ENCODE assay signal across 1 cellular context in the genomic region with DNA sequence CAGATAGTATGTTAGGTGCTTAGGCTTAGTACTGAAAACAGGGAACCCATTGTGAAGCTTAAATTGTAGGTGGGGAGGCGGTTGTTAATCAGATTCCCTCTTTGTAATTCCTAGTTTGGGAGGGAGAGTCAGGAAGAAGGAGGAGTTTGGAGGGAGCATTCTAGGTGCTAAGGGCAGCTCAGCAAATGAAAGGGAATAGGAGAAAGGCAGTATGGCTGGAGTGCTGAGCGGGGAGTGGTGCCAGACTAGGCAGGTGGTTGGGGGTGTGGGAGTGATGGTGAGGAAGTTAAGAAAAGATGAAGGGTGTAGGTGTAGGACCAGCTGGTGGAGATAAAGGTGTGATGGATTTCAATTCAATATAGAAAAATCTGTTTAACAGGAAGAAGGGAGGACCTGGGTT.
TF ChIP-seq lines count a peak whose summit lies in the region.

No MANE protein-coding gene starts in this region.

TF ChIP-seq in GM23338, 12 proteins besides CTCF, POLR2A, EP300 and RAD21 (continued from another document):
- TF ChIP-seq, protein P1, sequence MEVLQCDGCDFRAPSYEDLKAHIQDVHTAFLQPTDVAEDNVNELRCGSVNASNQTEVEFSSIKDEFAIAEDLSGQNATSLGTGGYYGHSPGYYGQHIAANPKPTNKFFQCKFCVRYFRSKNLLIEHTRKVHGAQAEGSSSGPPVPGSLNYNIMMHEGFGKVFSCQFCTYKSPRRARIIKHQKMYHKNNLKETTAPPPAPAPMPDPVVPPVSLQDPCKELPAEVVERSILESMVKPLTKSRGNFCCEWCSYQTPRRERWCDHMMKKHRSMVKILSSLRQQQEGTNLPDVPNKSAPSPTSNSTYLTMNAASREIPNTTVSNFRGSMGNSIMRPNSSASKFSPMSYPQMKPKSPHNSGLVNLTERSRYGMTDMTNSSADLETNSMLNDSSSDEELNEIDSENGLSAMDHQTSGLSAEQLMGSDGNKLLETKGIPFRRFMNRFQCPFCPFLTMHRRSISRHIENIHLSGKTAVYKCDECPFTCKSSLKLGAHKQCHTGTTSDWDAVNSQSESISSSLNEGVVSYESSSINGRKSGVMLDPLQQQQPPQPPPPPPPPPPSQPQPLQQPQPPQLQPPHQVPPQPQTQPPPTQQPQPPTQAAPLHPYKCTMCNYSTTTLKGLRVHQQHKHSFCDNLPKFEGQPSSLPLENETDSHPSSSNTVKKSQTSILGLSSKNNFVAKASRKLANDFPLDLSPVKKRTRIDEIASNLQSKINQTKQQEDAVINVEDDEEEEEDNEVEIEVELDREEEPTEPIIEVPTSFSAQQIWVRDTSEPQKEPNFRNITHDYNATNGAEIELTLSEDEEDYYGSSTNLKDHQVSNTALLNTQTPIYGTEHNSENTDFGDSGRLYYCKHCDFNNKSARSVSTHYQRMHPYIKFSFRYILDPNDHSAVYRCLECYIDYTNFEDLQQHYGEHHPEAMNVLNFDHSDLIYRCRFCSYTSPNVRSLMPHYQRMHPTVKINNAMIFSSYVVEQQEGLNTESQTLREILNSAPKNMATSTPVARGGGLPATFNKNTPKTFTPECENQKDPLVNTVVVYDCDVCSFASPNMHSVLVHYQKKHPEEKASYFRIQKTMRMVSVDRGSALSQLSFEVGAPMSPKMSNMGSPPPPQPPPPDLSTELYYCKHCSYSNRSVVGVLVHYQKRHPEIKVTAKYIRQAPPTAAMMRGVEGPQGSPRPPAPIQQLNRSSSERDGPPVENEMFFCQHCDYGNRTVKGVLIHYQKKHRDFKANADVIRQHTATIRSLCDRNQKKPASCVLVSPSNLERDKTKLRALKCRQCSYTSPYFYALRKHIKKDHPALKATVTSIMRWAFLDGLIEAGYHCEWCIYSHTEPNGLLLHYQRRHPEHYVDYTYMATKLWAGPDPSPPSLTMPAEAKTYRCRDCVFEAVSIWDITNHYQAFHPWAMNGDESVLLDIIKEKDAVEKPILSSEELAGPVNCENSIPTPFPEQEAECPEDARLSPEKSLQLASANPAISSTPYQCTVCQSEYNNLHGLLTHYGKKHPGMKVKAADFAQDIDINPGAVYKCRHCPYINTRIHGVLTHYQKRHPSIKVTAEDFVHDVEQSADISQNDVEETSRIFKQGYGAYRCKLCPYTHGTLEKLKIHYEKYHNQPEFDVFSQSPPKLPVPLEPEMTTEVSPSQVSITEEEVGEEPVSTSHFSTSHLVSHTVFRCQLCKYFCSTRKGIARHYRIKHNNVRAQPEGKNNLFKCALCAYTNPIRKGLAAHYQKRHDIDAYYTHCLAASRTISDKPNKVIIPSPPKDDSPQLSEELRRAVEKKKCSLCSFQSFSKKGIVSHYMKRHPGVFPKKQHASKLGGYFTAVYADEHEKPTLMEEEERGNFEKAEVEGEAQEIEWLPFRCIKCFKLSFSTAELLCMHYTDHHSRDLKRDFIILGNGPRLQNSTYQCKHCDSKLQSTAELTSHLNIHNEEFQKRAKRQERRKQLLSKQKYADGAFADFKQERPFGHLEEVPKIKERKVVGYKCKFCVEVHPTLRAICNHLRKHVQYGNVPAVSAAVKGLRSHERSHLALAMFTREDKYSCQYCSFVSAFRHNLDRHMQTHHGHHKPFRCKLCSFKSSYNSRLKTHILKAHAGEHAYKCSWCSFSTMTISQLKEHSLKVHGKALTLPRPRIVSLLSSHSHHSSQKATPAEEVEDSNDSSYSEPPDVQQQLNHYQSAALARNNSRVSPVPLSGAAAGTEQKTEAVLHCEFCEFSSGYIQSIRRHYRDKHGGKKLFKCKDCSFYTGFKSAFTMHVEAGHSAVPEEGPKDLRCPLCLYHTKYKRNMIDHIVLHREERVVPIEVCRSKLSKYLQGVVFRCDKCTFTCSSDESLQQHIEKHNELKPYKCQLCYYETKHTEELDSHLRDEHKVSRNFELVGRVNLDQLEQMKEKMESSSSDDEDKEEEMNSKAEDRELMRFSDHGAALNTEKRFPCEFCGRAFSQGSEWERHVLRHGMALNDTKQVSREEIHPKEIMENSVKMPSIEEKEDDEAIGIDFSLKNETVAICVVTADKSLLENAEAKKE (CRISPR knock-in tag; IDR thresholded peaks at IDR 0.05) = no peak
